Comparison of ENCODE assay signal across 8 cellular contexts in genomic region chr12:121494093-121494787, GRCh38.
DNase-seq lines count a peak whose midpoint lies in the region; ATAC-seq and FAIRE-seq lines count a peak whose summit lies in the region.

No MANE protein-coding gene starts in this region.

- ATAC-seq in CD4-positive, CD25-positive, alpha-beta regulatory T cell (ENCODE audit: low read depth in 2 of 2): no peak
- peak; percentile 60 for ATAC-seq in central memory CD8-positive, alpha-beta T cell (replicated peaks; ENCODE audit: extremely low read depth, poor library complexity, severe bottlenecking)
- ATAC-seq in memory B cell (ENCODE audit: low read depth): peak; percentile 70
- ATAC-seq in stimulated activated effector memory CD8-positive, alpha-beta T cell treated with anti-CD3 and anti-CD28 coated beads, Interleukin-12 subunit alpha, Interleukin-12 subunit beta, amount 100 ng/mL, for 72 hours: peak; percentile 58

- peak; percentile 37 to 54 (median 53) for DNase-seq in CD4-positive, CD25-positive, alpha-beta regulatory T cell
- DNase-seq in HTR-8/SVneo (ENCODE audit: insufficient read length, low spot score) (peak; percentile 43), memory B cell (ENCODE audit: low spot score in 2 of 2) (peak; percentile 60 to 67), middle frontal gyrus (ENCODE audit: extremely low spot score, low spot score) (no peak), NCI-H1694 treated with DMSO at 0.1 percent for 48 hours (lab: John Stamatoyannopoulos, UW) (no peak)
- DNase-seq in activated CD4-positive, alpha-beta T cell treated with anti-CD3 and anti-CD28 coated beads for 1 hour: peak; percentile 34
- DNase-seq in central memory CD8-positive, alpha-beta T cell (ENCODE audit: low spot score in 2 of 2): peak; percentile 31 to 51
- DNase-seq in stimulated activated effector memory CD8-positive, alpha-beta T cell treated with anti-CD3 and anti-CD28 coated beads, Interleukin-12 subunit alpha, Interleukin-12 subunit beta, amount 100 ng/mL, for 72 hours (ENCODE audit: low spot score in 2 of 2): peak; percentile 48 to 79

- no peaks in the 10 kb centered on the region for H3K9me3 Mint-ChIP-seq in CD4-positive, CD25-positive, alpha-beta regulatory T cell
- H3K9me3 Mint-ChIP-seq in central memory CD8-positive, alpha-beta T cell: no peaks in the 10 kb centered on the region
- no peaks in the 10 kb centered on the region for H3K9me3 Mint-ChIP-seq in memory B cell
- no peaks in the 10 kb centered on the region for H3K9me3 Mint-ChIP-seq in stimulated activated effector memory CD8-positive, alpha-beta T cell treated with anti-CD3 and anti-CD28 coated beads, Interleukin-12 subunit alpha, Interleukin-12 subunit beta, amount 100 ng/mL, for 72 hours

- no peaks in the 10 kb centered on the region for H3K9me3 ChIP-seq in CD4-positive, CD25-positive, alpha-beta regulatory T cell (ENCODE audit: control insufficient read depth in 2 of 2, low read length in 2 of 2)

- no peaks in the 10 kb centered on the region for H3K27me3 Mint-ChIP-seq in CD4-positive, CD25-positive, alpha-beta regulatory T cell
- H3K27me3 Mint-ChIP-seq in central memory CD8-positive, alpha-beta T cell: no peaks in the 10 kb centered on the region
- no peaks in the 10 kb centered on the region for H3K27me3 Mint-ChIP-seq in memory B cell

- peaks cover 25% of the 10 kb centered on the region for H3K36me3 ChIP-seq in CD4-positive, CD25-positive, alpha-beta regulatory T cell (ENCODE audit: control insufficient read depth, insufficient read depth, low read length)

- H3K27me3 ChIP-seq in CD4-positive, CD25-positive, alpha-beta regulatory T cell (ENCODE audit: control insufficient read depth, insufficient read depth, low read length): no peaks in the 10 kb centered on the region

- H3K4me3 Mint-ChIP-seq in CD4-positive, CD25-positive, alpha-beta regulatory T cell: peak overlapping the region in 1 of 4 donors; percentile 47
- no peak overlapping the region for H3K4me3 Mint-ChIP-seq in central memory CD8-positive, alpha-beta T cell
- no peak overlapping the region for H3K4me3 Mint-ChIP-seq in memory B cell
- H3K4me3 Mint-ChIP-seq in stimulated activated effector memory CD8-positive, alpha-beta T cell treated with anti-CD3 and anti-CD28 coated beads, Interleukin-12 subunit alpha, Interleukin-12 subunit beta, amount 100 ng/mL, for 72 hours: no peak overlapping the region

- peaks cover 3% of the 10 kb centered on the region for H3K4me1 ChIP-seq in CD4-positive, CD25-positive, alpha-beta regulatory T cell (ENCODE audit: control insufficient read depth, insufficient read depth, low read length, poor library complexity, severe bottlenecking)

- peaks cover 5 to 20% (median 12%) of the 10 kb centered on the region in 4 donors for H3K4me1 Mint-ChIP-seq in CD4-positive, CD25-positive, alpha-beta regulatory T cell
- H3K4me1 Mint-ChIP-seq in central memory CD8-positive, alpha-beta T cell: peaks cover 27% of the 10 kb centered on the region
- peaks cover 16% of the 10 kb centered on the region for H3K4me1 Mint-ChIP-seq in memory B cell
- peaks cover 22% of the 10 kb centered on the region for H3K4me1 Mint-ChIP-seq in stimulated activated effector memory CD8-positive, alpha-beta T cell treated with anti-CD3 and anti-CD28 coated beads, Interleukin-12 subunit alpha, Interleukin-12 subunit beta, amount 100 ng/mL, for 72 hours

- peak overlapping the region in 1 of 3 donors; percentile 84 for H3K27ac Mint-ChIP-seq in CD4-positive, CD25-positive, alpha-beta regulatory T cell
- H3K27ac Mint-ChIP-seq in central memory CD8-positive, alpha-beta T cell (ENCODE audit: low read depth): peak overlapping the region; percentile 78
- H3K27ac Mint-ChIP-seq in memory B cell: peak overlapping the region; percentile 28
- H3K27ac Mint-ChIP-seq in stimulated activated effector memory CD8-positive, alpha-beta T cell treated with anti-CD3 and anti-CD28 coated beads, Interleukin-12 subunit alpha, Interleukin-12 subunit beta, amount 100 ng/mL, for 72 hours: no peak overlapping the region

- H3K27ac ChIP-seq in CD4-positive, CD25-positive, alpha-beta regulatory T cell (ENCODE audit: insufficient read depth, low read length, poor library complexity, severe bottlenecking): no peak overlapping the region

- peaks cover 14% of the 10 kb centered on the region for H3K36me3 Mint-ChIP-seq in CD4-positive, CD25-positive, alpha-beta regulatory T cell
- peaks cover 17% of the 10 kb centered on the region for H3K36me3 Mint-ChIP-seq in central memory CD8-positive, alpha-beta T cell (ENCODE audit: insufficient read depth)
- H3K36me3 Mint-ChIP-seq in memory B cell: peaks cover 6% of the 10 kb centered on the region
- H3K36me3 Mint-ChIP-seq in stimulated activated effector memory CD8-positive, alpha-beta T cell treated with anti-CD3 and anti-CD28 coated beads, Interleukin-12 subunit alpha, Interleukin-12 subunit beta, amount 100 ng/mL, for 72 hours: peaks cover 58% of the 10 kb centered on the region

- H3K4me3 ChIP-seq in CD4-positive, CD25-positive, alpha-beta regulatory T cell (ENCODE audit: low read depth, low read length): no peak overlapping the region

- no peak for FAIRE-seq in HTR-8/SVneo (lab: Jason Lieb, UNC)

Comparison
In these comparisons a context has a peak if more than half of its experiments do, and no peak if none do; other contexts are left out.
1. ATAC-seq: peak in central memory CD8-positive, alpha-beta T cell (single experiment), memory B cell (single experiment) and stimulated activated effector memory CD8-positive, alpha-beta T cell treated with anti-CD3 and anti-CD28 coated beads, Interleukin-12 subunit alpha, Interleukin-12 subunit beta, amount 100 ng/mL, for 72 hours (single experiment); none in CD4-positive, CD25-positive, alpha-beta regulatory T cell (0 of 2).
2. DNase-seq: peak in CD4-positive, CD25-positive, alpha-beta regulatory T cell (3 of 3), HTR-8/SVneo (single experiment), activated CD4-positive, alpha-beta T cell treated with anti-CD3 and anti-CD28 coated beads for 1 hour (single experiment), central memory CD8-positive, alpha-beta T cell (2 of 2), memory B cell (2 of 2) and stimulated activated effector memory CD8-positive, alpha-beta T cell treated with anti-CD3 and anti-CD28 coated beads, Interleukin-12 subunit alpha, Interleukin-12 subunit beta, amount 100 ng/mL, for 72 hours (2 of 2); none in middle frontal gyrus (single experiment) and NCI-H1694 treated with DMSO at 0.1 percent for 48 hours (single experiment).